ENCODE assay signal across 11 cellular contexts in genomic region chr2:65536596-65536995, GRCh38.
DNase-seq lines count a peak whose midpoint lies in the region; ATAC-seq and TF ChIP-seq lines count a peak whose summit lies in the region.
"Had no signal": no experiment of that assay in that cellular context is flagged by ENCODE, and none has a peak within 500 bp of the region (broad histone marks: within the 10 kb centered on the region; RNA-seq: fewer than 3 reads in every experiment).

No MANE protein-coding gene starts in this region.

- POLR2A ChIA-PET in CD4-positive, alpha-beta T cell (lab: Charles Lee): no interaction called here
- POLR2A ChIA-PET in WTC11 (lab: Charles Lee): interaction anchor here (0.8 kb wide), 1 partner anchor 64 kb away, joined by 6 read pairs; no protein-coding TSS in a partner anchor

- DNase-seq in GM13976 (ENCODE audit: low spot score) (peak; percentile 70), cortex of kidney (lab: John Stamatoyannopoulos, UW) (no peak), colonic mucosa (no peak), WTC11 (ENCODE audit: low spot score) (no peak)
- DNase-seq in CD4-positive, alpha-beta T cell: no peak
- DNase-seq: anterior cingulate cortex, hypothalamus, NCI-H2029 treated with DMSO at 0.1 percent for 48 hours had no signal

- H3K27me3 ChIP-seq in CD4-positive, alpha-beta T cell (ENCODE audit: control insufficient read depth, insufficient read depth, low read length): peaks cover 4% of the 10 kb centered on the region
- no peaks in the 10 kb centered on the region for H3K27me3 ChIP-seq in colonic mucosa

- H3K9ac ChIP-seq in colonic mucosa (ENCODE audit: low read depth in 2 of 2, low read length in 2 of 2): no peak overlapping the region

- TF ChIP-seq CTCF in GM13976 (IDR thresholded peaks at IDR 0.05; ENCODE audit: borderline replicate concordance, control extremely low read depth, extremely low read depth, insufficient read depth, missing control alignments) (no peak), colonic mucosa (IDR thresholded peaks at IDR 0.05) (no peak), WTC11 (IDR thresholded peaks at IDR 0.05) (no peak)
- no peak for TF ChIP-seq CTCF in CD4-positive, alpha-beta T cell (IDR thresholded peaks at IDR 0.05)

- H3K27me3 Mint-ChIP-seq in CD4-positive, alpha-beta T cell: peaks cover 12% of the 10 kb centered on the region
- H3K27me3 Mint-ChIP-seq in WTC11 (ENCODE audit: low read depth): peaks cover 5% of the 10 kb centered on the region

- no peaks in the 10 kb centered on the region for H3K36me3 ChIP-seq in colonic mucosa

- H3K9me3 ChIP-seq in CD4-positive, alpha-beta T cell (ENCODE audit: control insufficient read depth, low read length): no peaks in the 10 kb centered on the region
- H3K9me3 ChIP-seq in colonic mucosa: no peaks in the 10 kb centered on the region

- no peak overlapping the region for H3K27ac Mint-ChIP-seq in CD4-positive, alpha-beta T cell
- no peak overlapping the region for H3K27ac Mint-ChIP-seq in WTC11

- H3K36me3 Mint-ChIP-seq in CD4-positive, alpha-beta T cell (ENCODE audit: low read depth): no peaks in the 10 kb centered on the region
- H3K36me3 Mint-ChIP-seq in WTC11: no peaks in the 10 kb centered on the region

- no peak overlapping the region for H3K4me3 ChIP-seq in colonic mucosa

- H3K4me1 ChIP-seq in colonic mucosa: no peaks in the 10 kb centered on the region

- CTCF ChIA-PET in CD4-positive, alpha-beta T cell (lab: Charles Lee): no interaction called here
- CTCF ChIA-PET in WTC11 (lab: Charles Lee): no interaction called here

- no peak overlapping the region for H3K4me3 Mint-ChIP-seq in CD4-positive, alpha-beta T cell
- no peak overlapping the region for H3K4me3 Mint-ChIP-seq in WTC11

- no peaks in the 10 kb centered on the region for H3K9me3 Mint-ChIP-seq in CD4-positive, alpha-beta T cell
- H3K9me3 Mint-ChIP-seq in WTC11: no peaks in the 10 kb centered on the region

- in situ Hi-C loops in GM13976 (cut with MboI; ENCODE audit: low sequenced_read_pairs, unreplicated experiment): no loop called here

- no peaks in the 10 kb centered on the region for H3K4me1 Mint-ChIP-seq in CD4-positive, alpha-beta T cell (ENCODE audit: low read depth)
- H3K4me1 Mint-ChIP-seq in WTC11: no peaks in the 10 kb centered on the region

- intact Hi-C loops in CD4-positive, alpha-beta T cell (cut with DNase I, micrococcal nuclease): no loop called here
- intact Hi-C loops in colonic mucosa (cut with DNase I): no loop called here

- no peak overlapping the region for H3K27ac ChIP-seq in CD4-positive, alpha-beta T cell (ENCODE audit: low read depth, low read length)
- no peak overlapping the region for H3K27ac ChIP-seq in colonic mucosa

- ATAC-seq in GM19351 (IDR thresholded peaks at IDR 0.05; ENCODE audit: unreplicated experiment) (peak; percentile 85), HG02623 (IDR thresholded peaks at IDR 0.05; ENCODE audit: unreplicated experiment) (peak; percentile 86), HG03354 (IDR thresholded peaks at IDR 0.05; ENCODE audit: poor library complexity, severe bottlenecking, unreplicated experiment) (peak; percentile 82), WTC11 (no peak)
- no peak for ATAC-seq in CD4-positive, alpha-beta T cell (ENCODE audit: poor library complexity)

TF ChIP-seq in WTC11, 78 proteins besides CTCF, POLR2A, EP300 and RAD21 (continues in another document):
- TF ChIP-seq SP1 (CRISPR knock-in tag; conservative IDR thresholded peaks at IDR 0.05): no peak
- no peak for TF ChIP-seq SMAD4 (CRISPR knock-in tag; IDR thresholded peaks at IDR 0.05)
- TF ChIP-seq FOXP4 (CRISPR knock-in tag; IDR thresholded peaks at IDR 0.05): no peak
- no peak for TF ChIP-seq ATF6 (CRISPR knock-in tag; IDR thresholded peaks at IDR 0.05)
- TF ChIP-seq ZSCAN18 (CRISPR knock-in tag; IDR thresholded peaks at IDR 0.05): no peak
- TF ChIP-seq RORB (CRISPR knock-in tag; IDR thresholded peaks at IDR 0.05): no peak
- TF ChIP-seq ZNF138 (CRISPR knock-in tag; conservative IDR thresholded peaks at IDR 0.05): no peak
- TF ChIP-seq GTF2I (CRISPR knock-in tag; conservative IDR thresholded peaks at IDR 0.05): no peak
- TF ChIP-seq ARID4B (CRISPR knock-in tag; IDR thresholded peaks at IDR 0.05; ENCODE audit: borderline replicate concordance): no peak
- no peak for TF ChIP-seq E2F4 (CRISPR knock-in tag; IDR thresholded peaks at IDR 0.05; ENCODE audit: borderline replicate concordance, low read depth)
- no peak for TF ChIP-seq JAZF1 (CRISPR knock-in tag; IDR thresholded peaks at IDR 0.05)

Comparison
In these comparisons a context has a peak if more than half of its experiments do, and no peak if none do; other contexts are left out.
1. ATAC-seq: peak in GM19351 (single experiment), HG02623 (single experiment) and HG03354 (single experiment); none in CD4-positive, alpha-beta T cell (single experiment) and WTC11 (single experiment).